Comparison of ENCODE assay signal across 1 cellular context in genomic region chr6:13787146-13787545, GRCh38.
TF ChIP-seq lines count a peak whose summit lies in the region.

No MANE protein-coding gene starts in this region.

TF ChIP-seq in K562, 482 proteins besides CTCF, POLR2A, EP300 and RAD21:
- TF ChIP-seq SIRT6 (IDR thresholded peaks at IDR 0.05; ENCODE audit: low read depth, low read length), result no peak
- TF ChIP-seq, protein P1, sequence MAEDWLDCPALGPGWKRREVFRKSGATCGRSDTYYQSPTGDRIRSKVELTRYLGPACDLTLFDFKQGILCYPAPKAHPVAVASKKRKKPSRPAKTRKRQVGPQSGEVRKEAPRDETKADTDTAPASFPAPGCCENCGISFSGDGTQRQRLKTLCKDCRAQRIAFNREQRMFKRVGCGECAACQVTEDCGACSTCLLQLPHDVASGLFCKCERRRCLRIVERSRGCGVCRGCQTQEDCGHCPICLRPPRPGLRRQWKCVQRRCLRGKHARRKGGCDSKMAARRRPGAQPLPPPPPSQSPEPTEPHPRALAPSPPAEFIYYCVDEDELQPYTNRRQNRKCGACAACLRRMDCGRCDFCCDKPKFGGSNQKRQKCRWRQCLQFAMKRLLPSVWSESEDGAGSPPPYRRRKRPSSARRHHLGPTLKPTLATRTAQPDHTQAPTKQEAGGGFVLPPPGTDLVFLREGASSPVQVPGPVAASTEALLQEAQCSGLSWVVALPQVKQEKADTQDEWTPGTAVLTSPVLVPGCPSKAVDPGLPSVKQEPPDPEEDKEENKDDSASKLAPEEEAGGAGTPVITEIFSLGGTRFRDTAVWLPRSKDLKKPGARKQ (CRISPR knock-in tag; IDR thresholded peaks at IDR 0.05), result no peak
